15 cellular contexts compared by ENCODE assay signal in genomic region chr4:140212171-140212570, GRCh38.
"Had no signal": no experiment of that assay in that cellular context is flagged by ENCODE, and none has a peak within 500 bp of the region (broad histone marks: within the 10 kb centered on the region; RNA-seq: fewer than 3 reads in every experiment).

No MANE protein-coding gene starts in this region.

- DNase-seq: effector CD4-positive, alpha-beta T cell; foreskin melanocyte; heart left ventricle; islet precursor cell; left ventricle myocardium superior; mesenchymal stem cell; naive thymus-derived CD8-positive, alpha-beta T cell; posterior cingulate gyrus; stimulated activated CD4-positive, alpha-beta T cell treated with anti-CD3 and anti-CD28 coated beads, Interleukin-2, amount 100 ng/mL, for 48 hours; stimulated activated naive CD4-positive, alpha-beta T cell treated with Interleukin-2 at 50 U/mL for 16 hours; upper lobe of right lung had no signal

- H3K27ac ChIP-seq: coronary artery, heart left ventricle, upper lobe of right lung, vagina had no signal

- ATAC-seq: heart left ventricle; left ventricle myocardium superior; naive thymus-derived CD8-positive, alpha-beta T cell; upper lobe of right lung had no signal

- H3K4me3 ChIP-seq: coronary artery, heart left ventricle, lung, smooth muscle cell, upper lobe of right lung, vagina had no signal

- H3K36me3 ChIP-seq: heart left ventricle, upper lobe of right lung, vagina had no signal

- H3K4me1 ChIP-seq: heart left ventricle, upper lobe of right lung, vagina had no signal

- H3K27me3 ChIP-seq: heart left ventricle, upper lobe of right lung, vagina had no signal

- H3K4me2 ChIP-seq: smooth muscle cell had no signal

- H3K9me3 ChIP-seq: heart left ventricle, upper lobe of right lung, vagina had no signal
